10 cellular contexts compared by ENCODE assay signal in genomic region chr19:18119243-18120105, GRCh38. TPM values are rescaled to one million over a fixed set of nuclear protein-coding genes. Genes with fewer than 3 reads are reported as not detected.
DNase-seq lines count a peak whose midpoint lies in the region; ATAC-seq and TF ChIP-seq lines count a peak whose summit lies in the region.
"Had no signal": no experiment of that assay in that cellular context is flagged by ENCODE, and none has a peak within 500 bp of the region (broad histone marks: within the 10 kb centered on the region; RNA-seq: fewer than 3 reads in every experiment).

No MANE protein-coding gene starts in this region.

- H2AFZ ChIP-seq in neuronal stem cell (ENCODE audit: low read length) = no peak overlapping the region

- peak overlapping the region; percentile 16 for H2BK5ac ChIP-seq in neuronal stem cell (ENCODE audit: low read length)

- H3K36me3 ChIP-seq in breast epithelium = no peaks in the 10 kb centered on the region
- H3K36me3 ChIP-seq in neuronal stem cell (replicated peaks in 1 of 2; ENCODE audit: control insufficient read depth in 2 of 2, insufficient read depth in 2 of 2, low read length in 2 of 2) = peaks cover 9 to 21% of the 10 kb centered on the region in 2 donors
- no peaks in the 10 kb centered on the region for H3K36me3 ChIP-seq in uterus

- TF ChIP-seq POLR2A in breast epithelium (IDR thresholded peaks at IDR 0.05) = no peak
- TF ChIP-seq POLR2A in uterus (IDR thresholded peaks at IDR 0.05) = no peak
- TF ChIP-seq POLR2A in lower leg skin (IDR thresholded peaks at IDR 0.05) = no peak

- H3K4me2 ChIP-seq in neuronal stem cell (ENCODE audit: insufficient read depth, low read length, poor library complexity, severe bottlenecking) = no peak overlapping the region

- H3K27me3 ChIP-seq in breast epithelium (no peaks in the 10 kb centered on the region), neuronal stem cell (ENCODE audit: control insufficient read depth in 3 of 3, insufficient read depth in 3 of 3, low read depth in 1 of 3, low read length in 3 of 3) (no peaks in the 10 kb centered on the region), uterus (no peaks in the 10 kb centered on the region), foreskin keratinocyte (no peaks in the 10 kb centered on the region)

- H2BK120ac ChIP-seq in neuronal stem cell (ENCODE audit: low read depth, low read length) = no peak overlapping the region

- H3K18ac ChIP-seq in neuronal stem cell (ENCODE audit: low read length) = peak overlapping the region; percentile 13

- no peak for TF ChIP-seq CTCF in breast epithelium (IDR thresholded peaks at IDR 0.05)
- no peak for TF ChIP-seq CTCF in MCF 10A (IDR thresholded peaks at IDR 0.05; ENCODE audit: unreplicated experiment)
- no peak for TF ChIP-seq CTCF in uterus (IDR thresholded peaks at IDR 0.05)
- no peak for TF ChIP-seq CTCF in foreskin keratinocyte (conservative IDR thresholded peaks at IDR 0.05)
- TF ChIP-seq CTCF in lower leg skin (IDR thresholded peaks at IDR 0.05) = no peak

- H2BK15ac ChIP-seq in neuronal stem cell (ENCODE audit: low read length) = no peak overlapping the region

- peaks cover 0 to 8% of the 10 kb centered on the region in 2 donors for H3K4me1 ChIP-seq in breast epithelium
- peaks cover 12% of the 10 kb centered on the region in 2 donors for H3K4me1 ChIP-seq in neuronal stem cell (ENCODE audit: control insufficient read depth in 2 of 2, insufficient read depth in 1 of 2, low read depth in 1 of 2, low read length in 2 of 2)
- peaks cover 0 to 9% of the 10 kb centered on the region in 2 donors for H3K4me1 ChIP-seq in uterus
- peaks cover 10% of the 10 kb centered on the region for H3K4me1 ChIP-seq in foreskin keratinocyte

- no peak overlapping the region for H3K4me3 Mint-ChIP-seq in MCF 10A (ENCODE audit: unreplicated experiment)
- peak overlapping the region; percentile 91 for H3K4me3 Mint-ChIP-seq in activated naive CD8-positive, alpha-beta T cell

- WGBS in neuronal stem cell (ENCODE audit: extremely low coverage in 2 of 2, insufficient read length in 2 of 2, insufficient replicate concordance in 1 of 2), 2 donors = no CpG with 5 or more reads among the region's 22 CpGs
- WGBS in lower leg skin, 2 donors = 64 to 71% methylated on average over 21 to 22 of the region's 22 CpGs

- no peak for ATAC-seq in foreskin keratinocyte

- no peak overlapping the region for H3K27ac Mint-ChIP-seq in MCF 10A (ENCODE audit: low read depth, unreplicated experiment)
- H3K27ac Mint-ChIP-seq in activated naive CD8-positive, alpha-beta T cell = peak overlapping the region; percentile 96

- no peak overlapping the region for H2BK12ac ChIP-seq in neuronal stem cell (ENCODE audit: low read length)

- no peaks in the 10 kb centered on the region for H3K9me3 Mint-ChIP-seq in MCF 10A (ENCODE audit: unreplicated experiment)
- H3K9me3 Mint-ChIP-seq in activated naive CD8-positive, alpha-beta T cell (ENCODE audit: low read depth) = no peaks in the 10 kb centered on the region

- H3K4me1 Mint-ChIP-seq in MCF 10A (ENCODE audit: insufficient read depth, unreplicated experiment) = peaks cover 12% of the 10 kb centered on the region
- peaks cover 32% of the 10 kb centered on the region for H3K4me1 Mint-ChIP-seq in activated naive CD8-positive, alpha-beta T cell (ENCODE audit: low read depth)

- no peak overlapping the region for H3K14ac ChIP-seq in neuronal stem cell (ENCODE audit: low read length)

- POLR2A ChIA-PET in MCF 10A (lab: Yijun Ruan, JAX) = interaction anchor here (0.5 to 1.5 kb wide), 3 partner anchors 22 to 88 kb away, joined by 3 to 5 read pairs (median 3); no protein-coding TSS in a partner anchor

- H3K9ac ChIP-seq in neuronal stem cell (ENCODE audit: low read depth, low read length, poor library complexity) = no peak overlapping the region

- no peak overlapping the region for H2AK5ac ChIP-seq in neuronal stem cell (ENCODE audit: low read depth, low read length)

- DNase-seq in breast epithelium (ENCODE audit: low spot score in 2 of 2) = no peak
- DNase-seq in MCF 10A (ENCODE audit: unreplicated experiment) = no peak
- DNase-seq in neuronal stem cell (ENCODE audit: low spot score) = no peak
- no peak for DNase-seq in uterus
- DNase-seq in foreskin keratinocyte = no peak
- no peak for DNase-seq in iPS-NIHi7 (ENCODE audit: extremely low spot score)
- no peak for DNase-seq in lower leg skin (ENCODE audit: low spot score in 2 of 2)

- no peaks in the 10 kb centered on the region for H3K27me3 Mint-ChIP-seq in MCF 10A (ENCODE audit: insufficient read depth, unreplicated experiment)
- no peaks in the 10 kb centered on the region for H3K27me3 Mint-ChIP-seq in activated naive CD8-positive, alpha-beta T cell

- intact Hi-C loops in breast epithelium (cut with DNase I; ENCODE audit: low total_unique reads) (loop anchor here (1.0 to 10.0 kb wide), 2 partner anchors 22 to 45 kb away; no protein-coding TSS in a partner anchor), MCF 10A (cut with micrococcal nuclease) (loop anchor here (10.0 kb wide), 1 partner anchor 205 kb away; the partner anchor contains the start of gene LSM4), uterus (cut with DNase I; ENCODE audit: low total_unique reads) (loop anchor here (5.0 to 10.0 kb wide), 2 partner anchors 43 to 125 kb away; no protein-coding TSS in a partner anchor), lower leg skin (cut with DNase I; ENCODE audit: low total_unique reads) (loop anchor here (10.0 kb wide), 1 partner anchor 45 kb away; no protein-coding TSS in a partner anchor)

- CTCF ChIA-PET in MCF 10A (lab: Yijun Ruan, JAX) = interaction anchor here (0.5 to 3.1 kb wide), 2 partner anchors 21 to 32 kb away, joined by 3 to 15 read pairs; partner anchors contain the start of gene PIK3R2

- H3K23ac ChIP-seq in neuronal stem cell (ENCODE audit: low read depth, low read length, poor library complexity) = no peak overlapping the region

- peak overlapping the region in 2 of 3 donors; percentile 78 to 80 for H3K4me3 ChIP-seq in breast epithelium
- H3K4me3 ChIP-seq in neuronal stem cell (ENCODE audit: low read length in 2 of 2) = peak overlapping the region in 1 of 2 donors; percentile 78
- no peak overlapping the region for H3K4me3 ChIP-seq in uterus
- H3K4me3 ChIP-seq in lower leg skin (ENCODE audit: low read depth, poor library complexity, severe bottlenecking) = no peak overlapping the region

- no peak overlapping the region for H4K8ac ChIP-seq in neuronal stem cell (ENCODE audit: low read depth, low read length)

- H3K36me3 Mint-ChIP-seq in MCF 10A (ENCODE audit: insufficient read depth, unreplicated experiment) = peaks cover 5% of the 10 kb centered on the region
- no peaks in the 10 kb centered on the region for H3K36me3 Mint-ChIP-seq in activated naive CD8-positive, alpha-beta T cell

- H3K9me3 ChIP-seq in breast epithelium (no peaks in the 10 kb centered on the region), neuronal stem cell (replicated peaks in 1 of 2; ENCODE audit: control insufficient read depth in 2 of 2, insufficient read depth in 1 of 2, low read depth in 1 of 2, low read length in 2 of 2) (no peaks in the 10 kb centered on the region), uterus (no peaks in the 10 kb centered on the region)

- no peak overlapping the region for H3K4ac ChIP-seq in neuronal stem cell (ENCODE audit: low read length)

- H3K27ac ChIP-seq in breast epithelium (peak overlapping the region; percentile 58 to 59), neuronal stem cell (replicated peaks; ENCODE audit: low read length) (no peak overlapping the region), uterus (peak overlapping the region; percentile 36 to 79), foreskin keratinocyte (no peak overlapping the region)
- H3K27ac ChIP-seq: HL-60 had no signal

- H3K79me1 ChIP-seq in neuronal stem cell (ENCODE audit: low read depth, low read length) = peaks cover 6% of the 10 kb centered on the region

- no TSS peak for BruUV-seq in MCF 10A (replicated peaks; lab: Mats Ljungman, UMichigan)

- no peak overlapping the region for H4K91ac ChIP-seq in neuronal stem cell (ENCODE audit: low read depth, low read length, poor library complexity)

RNA-seq across cellular contexts. Expression of gene MAST3, which starts 21.9 kb away (rescaled TPM):
- total RNA-seq in breast epithelium (1 to 10 TPM; 5.6 to 8.5 (median 6.2) TPM), MCF 10A (2022) (4.1 and 5.9 TPM in 2 replicates), uterus (10 to 100 TPM in 1 of 4 donors, 1 to 10 TPM in 2, under 1 TPM in 1; 0.59 to 22.5 (median 3.8) TPM), foreskin keratinocyte (2.3 and 2.5 TPM in 2 replicates), lower leg skin (10 to 100 TPM; 12.9 to 19.8 (median 17.0) TPM)
- polyA plus RNA-seq in neuronal stem cell (2013, experiment 1 of 2) = 3.8 TPM
- 4.1 TPM for polyA plus RNA-seq in neuronal stem cell (2013, experiment 2 of 2)
- polyA plus RNA-seq in foreskin keratinocyte = 1.2 and 1.3 TPM in 2 replicates

RNA-seq across cellular contexts. Expression of gene IL12RB1, which starts 32.7 kb away (rescaled TPM):
- total RNA-seq in breast epithelium (1 to 10 TPM in 2 of 3 donors, under 1 TPM in 1; 0.98 to 2.1 (median 1.6) TPM), MCF 10A (2022) (not detected in 2 replicates), uterus (1 to 10 TPM in 1 of 4 donors, under 1 TPM in 2, not detected in 1; 0.41 to 6.5 (median 0.61) TPM), foreskin keratinocyte (0.07 and 0.14 TPM in 2 replicates), lower leg skin (under 1 TPM in 2 of 4 donors, not detected in 2; 0.34 to 0.58 TPM)
- polyA plus RNA-seq in neuronal stem cell (2013, experiment 1 of 2) = not detected
- not detected for polyA plus RNA-seq in neuronal stem cell (2013, experiment 2 of 2)
- polyA plus RNA-seq in foreskin keratinocyte = 0.04 and 0.09 TPM in 2 replicates
- total RNA-seq: A673 had no signal

RNA-seq across cellular contexts. Expression of gene PIK3R2, which starts 33.5 kb away (rescaled TPM):
- total RNA-seq in breast epithelium (10 to 100 TPM in 1 of 3 donors, 1 to 10 TPM in 2; 8.6 to 12.1 (median 8.8) TPM), MCF 10A (2022) (31.0 and 33.8 TPM in 2 replicates), uterus (10 to 100 TPM; 17.2 to 39.4 (median 29.7) TPM), foreskin keratinocyte (24.2 and 26.0 TPM in 2 replicates), lower leg skin (10 to 100 TPM in 3 of 4 donors, 1 to 10 TPM in 1; 8.3 to 39.4 (median 32.2) TPM)
- polyA plus RNA-seq in neuronal stem cell (2013, experiment 1 of 2) = 52.3 TPM
- 51.8 TPM for polyA plus RNA-seq in neuronal stem cell (2013, experiment 2 of 2)
- polyA plus RNA-seq in foreskin keratinocyte = 23.7 and 24.1 TPM in 2 replicates

RNA-seq across cellular contexts. Expression of gene IFI30, which starts 54.1 kb away (rescaled TPM):
- total RNA-seq in breast epithelium (100 to 1,000 TPM in 1 of 3 donors, 10 to 100 TPM in 2; 50.1 to 103 (median 91.6) TPM), MCF 10A (2022) (4.7 and 9.1 TPM in 2 replicates), uterus (10 to 100 TPM in 2 of 4 donors, 1 to 10 TPM in 2; 4.1 to 17.4 (median 11.4) TPM), foreskin keratinocyte (22.0 and 22.7 TPM in 2 replicates), lower leg skin (100 to 1,000 TPM in 2 of 4 donors, 10 to 100 TPM in 2; 39.1 to 214 (median 98.3) TPM)
- polyA plus RNA-seq in neuronal stem cell (2013, experiment 1 of 2) = 0.79 TPM
- polyA plus RNA-seq in neuronal stem cell (2013, experiment 2 of 2) = 0.73 TPM
- 31.7 and 32.6 TPM in 2 replicates for polyA plus RNA-seq in foreskin keratinocyte
- total RNA-seq: A673 had no signal

Comparison
In these comparisons a context has a peak if more than half of its experiments do, and no peak if none do; other contexts are left out.
1. H3K27ac ChIP-seq: peak in breast epithelium (2 of 2) and uterus (2 of 2); none in neuronal stem cell (single experiment) and foreskin keratinocyte (single experiment).
2. H3K4me3 ChIP-seq: peak in breast epithelium (2 of 3); none in uterus (0 of 2) and lower leg skin (single experiment).